Comparison of ENCODE assay signal across 12 cellular contexts in the genomic region with DNA sequence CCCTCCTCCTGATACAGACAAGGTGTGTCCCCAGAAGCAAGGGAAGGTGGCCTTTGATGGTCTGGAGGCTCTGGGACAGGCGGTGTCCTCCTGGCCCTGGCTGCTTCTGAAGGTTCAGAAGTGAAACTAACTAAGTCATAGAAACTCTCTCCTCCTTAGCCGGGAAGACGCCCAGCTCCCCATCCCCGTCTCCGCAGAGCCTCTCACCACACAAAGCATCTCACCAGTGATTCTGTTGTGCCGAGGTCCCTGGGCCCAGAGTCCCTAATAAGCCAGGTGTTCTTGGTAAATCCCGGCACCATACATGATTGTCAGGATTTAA. TPM values are rescaled to one million over a fixed set of nuclear protein-coding genes. Genes with fewer than 3 reads are reported as not detected.
DNase-seq lines count a peak whose midpoint lies in the region; ATAC-seq, FAIRE-seq and TF ChIP-seq lines count a peak whose summit lies in the region.
"Had no signal": no experiment of that assay in that cellular context is flagged by ENCODE, and none has a peak within 500 bp of the region (broad histone marks: within the 10 kb centered on the region; RNA-seq: fewer than 3 reads in every experiment).

No MANE protein-coding gene starts in this region.

- H3K27me3 ChIP-seq in Caco-2 (replicated peaks; ENCODE audit: control insufficient read depth, insufficient read depth, low read length) (no peaks in the 10 kb centered on the region), Karpas-422 (ENCODE audit: low read length) (no peaks in the 10 kb centered on the region), GM12878 (replicated peaks in 1 of 2; ENCODE audit: control insufficient read depth in 2 of 2, insufficient read depth in 2 of 2, low read length in 1 of 2) (no peaks in the 10 kb centered on the region), right atrium auricular region (no peaks in the 10 kb centered on the region)

- H4K20me1 ChIP-seq in Karpas-422 (ENCODE audit: insufficient read depth, low read depth, low read length) (no peaks in the 10 kb centered on the region), GM12878 (ENCODE audit: control insufficient read depth, insufficient read depth) (no peaks in the 10 kb centered on the region)

- RAD21 ChIA-PET in GM12878 (lab: Charles Lee; ENCODE audit: unreplicated experiment): interaction anchor here (1.0 to 2.3 kb wide), 22 partner anchors 9 to 242 kb away, joined by 3 to 10 read pairs (median 6); a partner anchor contains a TSS

- H3K4me1 Mint-ChIP-seq in Caco-2 (ENCODE audit: low read depth, unreplicated experiment): peaks cover 20% of the 10 kb centered on the region
- H3K4me1 Mint-ChIP-seq in natural killer cell treated with Interleukin-12 subunit alpha and Interleukin-12 subunit beta and Interleukin-15 and Interleukin-18, amount 100 ng/mL, for 72 hours (ENCODE audit: low read depth in 2 of 2): peaks cover 48 to 65% of the 10 kb centered on the region in 2 donors

- FAIRE-seq in GM12878 (lab: Jason Lieb, UNC): no peak
- FAIRE-seq: colon had no signal

- no peak for TF ChIP-seq EP300 in GM12878 (IDR thresholded peaks at IDR 0.05; ENCODE audit: borderline replicate concordance in 1 of 2, control insufficient read depth in 1 of 2, low read depth in 2 of 2, low read length in 2 of 2)

- H3K79me2 ChIP-seq in Karpas-422 (ENCODE audit: low read length) (no peaks in the 10 kb centered on the region), GM12878 (ENCODE audit: control insufficient read depth, insufficient read depth, low read length) (no peaks in the 10 kb centered on the region)

- POLR2A ChIA-PET in Caco-2 (lab: Charles Lee): interaction anchor here (0.6 kb wide), 2 partner anchors 13 to 34 kb away, joined by 3 to 10 read pairs; no protein-coding TSS in a partner anchor
- POLR2A ChIA-PET in GM12878 (lab: Charles Lee): interaction anchor here (1.2 to 1.9 kb wide), 5 partner anchors 24 to 177 kb away, joined by 4 to 6 read pairs (median 4); a partner anchor contains a TSS

- no peaks in the 10 kb centered on the region for H3K9me2 ChIP-seq in Karpas-422 (replicated peaks; ENCODE audit: insufficient read depth, low read length)

- H3K4me3 ChIP-seq in Caco-2 (ENCODE audit: low read depth, low read length) (no peak overlapping the region), Karpas-422 (ENCODE audit: low read length) (peak overlapping the region; percentile 24; the same call in 1 of the 2 replicates), GM12878 (0 out of 2 replicates have a peak overlapping the region, but pooled peaks have one; percentile 50), right atrium auricular region (no peak overlapping the region)

- in situ Hi-C loops in GM12878 (cut with MboI): loop anchor here (10.0 kb wide), 1 partner anchor 235 kb away; no protein-coding TSS in a partner anchor

- CTCF ChIA-PET in Caco-2 (lab: Charles Lee): interaction anchor here (0.7 to 1.1 kb wide), 4 partner anchors 161 to 237 kb away, joined by 3 to 5 read pairs (median 4); no protein-coding TSS in a partner anchor
- CTCF ChIA-PET in GM12878 (lab: Yijun Ruan, JAX): interaction anchor here (0.9 to 3.2 kb wide), 19 partner anchors 8 to 274 kb away, joined by 3 to 25 read pairs (median 4); a partner anchor contains a TSS

- BruUV-seq in Caco-2 (replicated peaks; lab: Mats Ljungman, UMichigan): no TSS peak
- BruUV-seq in GM12878 (replicated peaks; lab: Mats Ljungman, UMichigan): no TSS peak

- no peaks in the 10 kb centered on the region for H3K9me3 ChIP-seq in Caco-2
- no peaks in the 10 kb centered on the region for H3K9me3 ChIP-seq in Karpas-422 (ENCODE audit: low read length)
- no peaks in the 10 kb centered on the region for H3K9me3 ChIP-seq in GM12878 (replicated peaks; ENCODE audit: control insufficient read depth, insufficient read depth, low read length)
- no peaks in the 10 kb centered on the region for H3K9me3 ChIP-seq in right atrium auricular region

- DNase-seq in Caco-2 (no peak), Karpas-422 (no peak), GM12878 (ENCODE audit: low read depth, low spot score) (no peak), NCI-H510A (lab: John Stamatoyannopoulos, UW) (no peak), right atrium auricular region (ENCODE audit: low spot score) (no peak), DMS79 treated with DMSO at 0.1 percent for 48 hours (lab: John Stamatoyannopoulos, UW) (no peak)
- DNase-seq in natural killer cell treated with Interleukin-12 subunit alpha and Interleukin-12 subunit beta and Interleukin-15 and Interleukin-18, amount 100 ng/mL, for 72 hours (ENCODE audit: low spot score): no peak
- DNase-seq: DMS153, NCI-H2171 treated with DMSO at 0.1 percent for 48 hours, SIG-M5 had no signal

- no peaks in the 10 kb centered on the region for H3K36me3 Mint-ChIP-seq in Caco-2 (ENCODE audit: insufficient read depth, unreplicated experiment)
- no peaks in the 10 kb centered on the region for H3K36me3 Mint-ChIP-seq in natural killer cell treated with Interleukin-12 subunit alpha and Interleukin-12 subunit beta and Interleukin-15 and Interleukin-18, amount 100 ng/mL, for 72 hours

- no peak overlapping the region for H3K4me3 Mint-ChIP-seq in Caco-2 (ENCODE audit: unreplicated experiment)
- peak overlapping the region; percentile 70 for H3K4me3 Mint-ChIP-seq in natural killer cell treated with Interleukin-12 subunit alpha and Interleukin-12 subunit beta and Interleukin-15 and Interleukin-18, amount 100 ng/mL, for 72 hours

- intact Hi-C loops in Caco-2 (cut with micrococcal nuclease; ENCODE audit: unreplicated experiment) (no loop called here), GM12878 (cut with micrococcal nuclease; ENCODE audit: unreplicated experiment) (loop anchor here (10.0 kb wide), 1 partner anchor 105 kb away; a partner anchor contains a TSS)

- TF ChIP-seq CTCF in Caco-2 (IDR thresholded peaks at IDR 0.05; ENCODE audit: insufficient read depth in 1 of 2, low read depth in 1 of 2, low read length in 1 of 2, severe bottlenecking in 1 of 2, unreplicated experiment in 1 of 2) (no peak), GM12878 (IDR thresholded peaks at IDR 0.05 in 2 of 3, conservative IDR thresholded peaks at IDR 0.05 in 1 of 3; ENCODE audit: control insufficient read depth in 2 of 3, extremely low read depth in 1 of 3, insufficient read depth in 1 of 3, low read depth in 3 of 3, low read length in 3 of 3) (no peak), right atrium auricular region (IDR thresholded peaks at IDR 0.05) (no peak)

- no peaks in the 10 kb centered on the region for H3K9me3 Mint-ChIP-seq in Caco-2 (ENCODE audit: unreplicated experiment)
- no peaks in the 10 kb centered on the region for H3K9me3 Mint-ChIP-seq in natural killer cell treated with Interleukin-12 subunit alpha and Interleukin-12 subunit beta and Interleukin-15 and Interleukin-18, amount 100 ng/mL, for 72 hours

- ATAC-seq in GM12878: no peak
- no peak for ATAC-seq in natural killer cell treated with Interleukin-12 subunit alpha and Interleukin-12 subunit beta and Interleukin-15 and Interleukin-18, amount 100 ng/mL, for 72 hours
- no peak for ATAC-seq in HG03571 (IDR thresholded peaks at IDR 0.05; ENCODE audit: unreplicated experiment)

- H3K4me2 ChIP-seq in Karpas-422 (ENCODE audit: low read depth, low read length, poor library complexity, severe bottlenecking) (peak overlapping the region; percentile 50), GM12878 (ENCODE audit: control insufficient read depth, insufficient read depth) (peak overlapping the region; percentile 88)

- H3K27ac ChIP-seq in Karpas-422 (ENCODE audit: low read length) (no peak overlapping the region), GM12878 (ENCODE audit: control insufficient read depth, insufficient read depth) (peak overlapping the region; percentile 87), right atrium auricular region (no peak overlapping the region)

- H3K9ac ChIP-seq in Karpas-422 (ENCODE audit: low read length) (peak overlapping the region; percentile 36; the same call in 1 of the 2 replicates), GM12878 (ENCODE audit: control insufficient read depth, insufficient read depth, low read length) (peak overlapping the region; percentile 70; the same call in 1 of the 2 replicates)

- no peak for TF ChIP-seq POLR2A in GM12878 (IDR thresholded peaks at IDR 0.05; ENCODE audit: low read depth, low read length)

- H3K36me3 ChIP-seq in Caco-2 (ENCODE audit: control insufficient read depth, insufficient read depth, low read length): peaks cover 1% of the 10 kb centered on the region; the same call in 1 of the 2 replicates
- no peaks in the 10 kb centered on the region for H3K36me3 ChIP-seq in Karpas-422 (ENCODE audit: insufficient read depth, low read length)
- no peaks in the 10 kb centered on the region for H3K36me3 ChIP-seq in GM12878 (ENCODE audit: control insufficient read depth in 2 of 2, insufficient read depth in 2 of 2, low read length in 1 of 2)
- H3K36me3 ChIP-seq in right atrium auricular region: no peaks in the 10 kb centered on the region

- peak overlapping the region; percentile 48; the same call in 1 of the 2 replicates for H2AFZ ChIP-seq in Karpas-422 (ENCODE audit: low read length)
- H2AFZ ChIP-seq in GM12878 (ENCODE audit: control insufficient read depth, low read depth, low read length): peak overlapping the region; percentile 80

- SMC1A ChIA-PET in GM12878 (lab: Charles Lee; ENCODE audit: uncharacterized antibody, unreplicated experiment): interaction anchor here (0.6 to 3.1 kb wide), 18 partner anchors 9 to 225 kb away, joined by 3 to 15 read pairs (median 4); a partner anchor contains a TSS

- WGBS in GM12878 (ENCODE audit: insufficient coverage, insufficient replicate concordance, low lambda C conversion rate, missing lambda C conversion rate): 34% methylated on average over 7 of the region's 7 CpGs

- TF ChIP-seq RAD21 in GM12878 (IDR thresholded peaks at IDR 0.05; ENCODE audit: insufficient read depth, low read depth, low read length): no peak

- H3K4me1 ChIP-seq in Caco-2 (peaks cover 48% of the 10 kb centered on the region), Karpas-422 (ENCODE audit: low read length) (peaks cover 11% of the 10 kb centered on the region), GM12878 (ENCODE audit: control insufficient read depth, insufficient read depth, low read length) (peaks cover 27% of the 10 kb centered on the region), right atrium auricular region (peaks cover 0 to 10% of the 10 kb centered on the region in 2 donors)

- peak overlapping the region; percentile 16 for H3K27ac Mint-ChIP-seq in Caco-2 (ENCODE audit: unreplicated experiment)
- peak overlapping the region; percentile 83 to 88 for H3K27ac Mint-ChIP-seq in natural killer cell treated with Interleukin-12 subunit alpha and Interleukin-12 subunit beta and Interleukin-15 and Interleukin-18, amount 100 ng/mL, for 72 hours

- no peaks in the 10 kb centered on the region for H3K27me3 Mint-ChIP-seq in Caco-2 (ENCODE audit: insufficient read depth, unreplicated experiment)
- peaks cover 0 to 10% of the 10 kb centered on the region in 2 donors for H3K27me3 Mint-ChIP-seq in natural killer cell treated with Interleukin-12 subunit alpha and Interleukin-12 subunit beta and Interleukin-15 and Interleukin-18, amount 100 ng/mL, for 72 hours

RNA-seq across cellular contexts. Expression of a gene that starts 9.4 kb away (rescaled TPM):
- total RNA-seq in Caco-2 (2022) (18.7 and 24.5 TPM in 2 replicates), GM12878 (2014; rRNA removed) (0.34 TPM in 1 of 2 replicates, not detected in the other), GM12878 (2014; rRNA removed; fragmentation: Illumina TruSeq; extraction: Trizol) (0.13 and 0.28 TPM in 2 replicates), GM12878 (2021) (0.13 and 0.37 TPM in 2 replicates), right atrium auricular region (under 1 TPM in 1 of 2 donors, not detected in 1; 0.35 TPM)
- not detected in 2 replicates for total RNA-seq in Karpas-422 (2014; rRNA removed; shearing (Covaris generic); ENCODE audit: low replicate concordance)
- 0.42 TPM in 1 of 2 replicates, not detected in the other for total RNA-seq in GM12878 (2013; cell fraction: nucleolus; rRNA removed)
- not detected for polyA plus RNA-seq in GM12878 (2011; ENCODE audit: low read depth)
- polyA plus RNA-seq in GM12878 (2011; rRNA removed) (0.04 TPM in 1 of 2 replicates, not detected in the other), GM12878 (2014; fragmentation: Illumina TruSeq; extraction: Trizol) (0.04 TPM in 1 of 2 replicates, not detected in the other), GM12878 (2014; fragmentation: Nextera tagmentation; extraction: Ambion mirVana) (not detected), GM12878 (2014; rRNA removed) (0.11 TPM in 1 of 2 replicates, not detected in the other), GM12878 (2016; fragmentation: Nextera tagmentation; extraction: Ambion mirVana) (not detected)
- 0.10 and 0.13 TPM in 2 replicates for polyA plus RNA-seq in GM12878 (2011; cell fraction: cytosol; rRNA removed)
- polyA plus RNA-seq in GM12878 (2011; cell fraction: nucleus; rRNA removed): 0.06 and 0.15 TPM in 2 replicates
- 0.08 TPM in 1 of 2 replicates, not detected in the other for polyA plus RNA-seq in GM12878 (2012)
- not detected in 2 replicates for polyA minus RNA-seq in GM12878 (2011; rRNA and poly(A)+ RNA removed)
- not detected in 2 replicates for polyA minus RNA-seq in GM12878 (2011; cell fraction: cytosol; rRNA and poly(A)+ RNA removed)
- polyA minus RNA-seq in GM12878 (2011; cell fraction: nucleus; rRNA and poly(A)+ RNA removed): not detected in 2 replicates
- total RNA-seq in natural killer cell treated with Interleukin-12 subunit alpha and Interleukin-12 subunit beta and Interleukin-15 and Interleukin-18, amount 100 ng/mL, for 72 hours: not detected

RNA-seq across cellular contexts. Expression of a gene that starts 48.8 kb away (rescaled TPM):
- total RNA-seq in Caco-2 (2022) (27.2 and 35.4 TPM in 2 replicates), GM12878 (2014; rRNA removed) (51.3 and 52.9 TPM in 2 replicates), GM12878 (2014; rRNA removed; fragmentation: Illumina TruSeq; extraction: Trizol) (30.4 and 31.8 TPM in 2 replicates), GM12878 (2021) (66.8 and 74.0 TPM in 2 replicates), right atrium auricular region (100 to 1,000 TPM; 186 to 228 TPM)
- 54.6 and 86.5 TPM in 2 replicates for total RNA-seq in Karpas-422 (2014; rRNA removed; shearing (Covaris generic); ENCODE audit: low replicate concordance)
- total RNA-seq in GM12878 (2013; cell fraction: nucleolus; rRNA removed): 34.0 and 34.9 TPM in 2 replicates
- 45.7 TPM for polyA plus RNA-seq in GM12878 (2011; ENCODE audit: low read depth)
- polyA plus RNA-seq in GM12878 (2011; rRNA removed) (25.6 and 36.6 TPM in 2 replicates), GM12878 (2014; fragmentation: Illumina TruSeq; extraction: Trizol) (55.6 and 59.2 TPM in 2 replicates), GM12878 (2014; fragmentation: Nextera tagmentation; extraction: Ambion mirVana) (1 to 10 TPM; 3.4 to 6.6 TPM), GM12878 (2014; rRNA removed) (40.3 and 43.4 TPM in 2 replicates), GM12878 (2016; fragmentation: Nextera tagmentation; extraction: Ambion mirVana) (10 to 100 TPM; 75.7 to 77.3 TPM)
- polyA plus RNA-seq in GM12878 (2011; cell fraction: cytosol; rRNA removed): 38.0 and 43.8 TPM in 2 replicates
- 35.1 and 43.0 TPM in 2 replicates for polyA plus RNA-seq in GM12878 (2011; cell fraction: nucleus; rRNA removed)
- 64.1 and 66.2 TPM in 2 replicates for polyA plus RNA-seq in GM12878 (2012)
- 63.3 and 68.7 TPM in 2 replicates for polyA minus RNA-seq in GM12878 (2011; rRNA and poly(A)+ RNA removed)
- polyA minus RNA-seq in GM12878 (2011; cell fraction: cytosol; rRNA and poly(A)+ RNA removed): 19.8 and 22.1 TPM in 2 replicates
- 12.8 and 16.7 TPM in 2 replicates for polyA minus RNA-seq in GM12878 (2011; cell fraction: nucleus; rRNA and poly(A)+ RNA removed)
- total RNA-seq in natural killer cell treated with Interleukin-12 subunit alpha and Interleukin-12 subunit beta and Interleukin-15 and Interleukin-18, amount 100 ng/mL, for 72 hours: 100 to 1,000 TPM; 169 to 185 TPM

RNA-seq across cellular contexts. Expression of a gene that starts 49.5 kb away (rescaled TPM):
- total RNA-seq in Caco-2 (2022) (77.1 and 79.2 TPM in 2 replicates), GM12878 (2014; rRNA removed) (23.7 and 28.9 TPM in 2 replicates), GM12878 (2014; rRNA removed; fragmentation: Illumina TruSeq; extraction: Trizol) (35.4 and 37.0 TPM in 2 replicates), GM12878 (2021) (35.7 and 48.9 TPM in 2 replicates), right atrium auricular region (10 to 100 TPM; 20.8 to 27.2 TPM)
- 37.6 and 42.0 TPM in 2 replicates for total RNA-seq in Karpas-422 (2014; rRNA removed; shearing (Covaris generic); ENCODE audit: low replicate concordance)
- 45.7 and 45.8 TPM in 2 replicates for total RNA-seq in GM12878 (2013; cell fraction: nucleolus; rRNA removed)
- 26.3 TPM for polyA plus RNA-seq in GM12878 (2011; ENCODE audit: low read depth)
- polyA plus RNA-seq in GM12878 (2011; rRNA removed) (56.2 and 57.5 TPM in 2 replicates), GM12878 (2014; fragmentation: Illumina TruSeq; extraction: Trizol) (54.0 and 66.1 TPM in 2 replicates), GM12878 (2014; fragmentation: Nextera tagmentation; extraction: Ambion mirVana) (10 to 100 TPM; 18.4 to 32.3 TPM), GM12878 (2014; rRNA removed) (38.3 and 39.6 TPM in 2 replicates), GM12878 (2016; fragmentation: Nextera tagmentation; extraction: Ambion mirVana) (10 to 100 TPM; 52.1 to 57.8 TPM)
- 33.0 and 50.0 TPM in 2 replicates for polyA plus RNA-seq in GM12878 (2011; cell fraction: cytosol; rRNA removed)
- polyA plus RNA-seq in GM12878 (2011; cell fraction: nucleus; rRNA removed): 51.6 and 53.3 TPM in 2 replicates
- polyA plus RNA-seq in GM12878 (2012): 20.9 and 27.9 TPM in 2 replicates
- 50.1 and 97.7 TPM in 2 replicates for polyA minus RNA-seq in GM12878 (2011; rRNA and poly(A)+ RNA removed)
- polyA minus RNA-seq in GM12878 (2011; cell fraction: cytosol; rRNA and poly(A)+ RNA removed): 32.9 and 35.0 TPM in 2 replicates
- polyA minus RNA-seq in GM12878 (2011; cell fraction: nucleus; rRNA and poly(A)+ RNA removed): 15.4 and 21.2 TPM in 2 replicates
- total RNA-seq in natural killer cell treated with Interleukin-12 subunit alpha and Interleukin-12 subunit beta and Interleukin-15 and Interleukin-18, amount 100 ng/mL, for 72 hours: 10 to 100 TPM; 41.1 to 60.8 TPM

Comparison
In these comparisons a context has a peak if more than half of its experiments do, and no peak if none do; other contexts are left out.
1. H3K4me3 ChIP-seq: peak in Karpas-422 (single experiment) and GM12878 (single experiment); none in Caco-2 (single experiment) and right atrium auricular region (0 of 2).
2. RNA of a gene that starts 9.4 kb away (total RNA-seq): 18.7 to 24.5 TPM in Caco-2; 0.35 TPM in right atrium auricular region, not detected in natural killer cell treated with Interleukin-12 subunit alpha and Interleukin-12 subunit beta and Interleukin-15 and Interleukin-18, amount 100 ng/mL, for 72 hours, 0.13 to 0.42 TPM in GM12878 and not detected in Karpas-422; every median in the first group is over 10 times any median in the second.